Comparison of ENCODE assay signal across 18 cellular contexts in genomic region chr11:47488111-47488510, GRCh38. TPM values are rescaled to one million over a fixed set of nuclear protein-coding genes. Genes with fewer than 3 reads are reported as not detected.
DNase-seq lines count a peak whose midpoint lies in the region; ATAC-seq and TF ChIP-seq lines count a peak whose summit lies in the region.
"Had no signal": no experiment of that assay in that cellular context is flagged by ENCODE, and none has a peak within 500 bp of the region (broad histone marks: within the 10 kb centered on the region; RNA-seq: fewer than 3 reads in every experiment).

No MANE protein-coding gene starts in this region.

- TF ChIP-seq CTCF in left ventricle myocardium inferior (IDR thresholded peaks at IDR 0.05; ENCODE audit: borderline replicate concordance) = no peak
- TF ChIP-seq CTCF in natural killer cell (IDR thresholded peaks at IDR 0.05) = no peak

- H3K9me3 Mint-ChIP-seq in effector memory CD8-positive, alpha-beta T cell = no peaks in the 10 kb centered on the region
- no peaks in the 10 kb centered on the region for H3K9me3 Mint-ChIP-seq in natural killer cell
- H3K9me3 Mint-ChIP-seq: activated naive CD8-positive, alpha-beta T cell treated with anti-CD3 and anti-CD28 coated beads, Interleukin-2, amount 10 ng/mL, durations not matched to agents 7 days and 5 days had no signal

- H3K4me3 ChIP-seq in left ventricle myocardium inferior = no peak overlapping the region
- H3K4me3 ChIP-seq: esophagus squamous epithelium, heart right ventricle, psoas muscle had no signal

- H3K36me3 ChIP-seq in left ventricle myocardium inferior = peaks cover 37% of the 10 kb centered on the region

- H3K9me3 ChIP-seq in left ventricle myocardium inferior (replicated peaks) = no peaks in the 10 kb centered on the region
- H3K9me3 ChIP-seq: esophagus squamous epithelium, heart right ventricle, psoas muscle had no signal

- ATAC-seq in Right ventricle myocardium inferior = no peak
- no peak for ATAC-seq in effector memory CD8-positive, alpha-beta T cell (replicated peaks)
- no peak for ATAC-seq in natural killer cell

- DNase-seq in left ventricle myocardium inferior = no peak
- DNase-seq in Right ventricle myocardium inferior (ENCODE audit: missing footprints) = no peak
- DNase-seq in effector memory CD8-positive, alpha-beta T cell = no peak
- DNase-seq in natural killer cell = no peak
- no peak for DNase-seq in NOMO-1 (lab: John Stamatoyannopoulos, UW; ENCODE audit: unreplicated experiment in 2 of 2)
- no peak for DNase-seq in NCI-H1930 (lab: John Stamatoyannopoulos, UW)
- no peak for DNase-seq in NCI-H446 treated with DMSO at 0.1 percent for 48 hours (lab: John Stamatoyannopoulos, UW)
- DNase-seq in retina = no peak
- DNase-seq: activated naive CD8-positive, alpha-beta T cell treated with anti-CD3 and anti-CD28 coated beads, Interleukin-2, amount 10 ng/mL, durations not matched to agents 7 days and 5 days; COR-L47; esophagus squamous epithelium; GOT3; heart right ventricle; NCI-H2171 treated with DMSO at 0.1 percent for 48 hours; psoas muscle; stimulated activated naive CD4-positive, alpha-beta T cell treated with Interleukin-2 at 50 U/mL for 16 hours; SW 1271 had no signal

- H3K4me1 ChIP-seq in left ventricle myocardium inferior = peaks cover 31% of the 10 kb centered on the region

- no peaks in the 10 kb centered on the region for H3K27me3 ChIP-seq in left ventricle myocardium inferior (ENCODE audit: low read depth)
- H3K27me3 ChIP-seq: esophagus squamous epithelium, heart right ventricle had no signal

- H3K4me3 Mint-ChIP-seq in effector memory CD8-positive, alpha-beta T cell = no peak overlapping the region
- H3K4me3 Mint-ChIP-seq in natural killer cell = no peak overlapping the region
- H3K4me3 Mint-ChIP-seq: activated naive CD8-positive, alpha-beta T cell treated with anti-CD3 and anti-CD28 coated beads, Interleukin-2, amount 10 ng/mL, durations not matched to agents 7 days and 5 days had no signal

- peaks cover 62% of the 10 kb centered on the region for H3K36me3 Mint-ChIP-seq in effector memory CD8-positive, alpha-beta T cell (ENCODE audit: insufficient read depth)
- peaks cover 17% of the 10 kb centered on the region for H3K36me3 Mint-ChIP-seq in natural killer cell

- H3K27me3 Mint-ChIP-seq in effector memory CD8-positive, alpha-beta T cell = no peaks in the 10 kb centered on the region
- H3K27me3 Mint-ChIP-seq in natural killer cell (ENCODE audit: low read depth in 2 of 2) = no peaks in the 10 kb centered on the region
- H3K27me3 Mint-ChIP-seq: activated naive CD8-positive, alpha-beta T cell treated with anti-CD3 and anti-CD28 coated beads, Interleukin-2, amount 10 ng/mL, durations not matched to agents 7 days and 5 days had no signal

- peak overlapping the region; percentile 17 for H3K27ac ChIP-seq in left ventricle myocardium inferior (replicated peaks)
- H3K27ac ChIP-seq: esophagus squamous epithelium, HL-60, psoas muscle had no signal

- intact Hi-C loops in left ventricle myocardium inferior (cut with micrococcal nuclease) = no loop called here
- intact Hi-C loops in Right ventricle myocardium inferior (cut with DNase I) = no loop called here
- intact Hi-C loops in natural killer cell (cut with micrococcal nuclease) = no loop called here

- peaks cover 5 to 26% of the 10 kb centered on the region in 2 donors for H3K4me1 Mint-ChIP-seq in effector memory CD8-positive, alpha-beta T cell (ENCODE audit: low read depth in 2 of 2)
- H3K4me1 Mint-ChIP-seq in natural killer cell = peaks cover 17 to 20% of the 10 kb centered on the region in 2 donors

- peak overlapping the region; percentile 55 to 57 for H3K27ac Mint-ChIP-seq in effector memory CD8-positive, alpha-beta T cell
- peak overlapping the region; percentile 41 to 48 for H3K27ac Mint-ChIP-seq in natural killer cell
- H3K27ac Mint-ChIP-seq: activated naive CD8-positive, alpha-beta T cell treated with anti-CD3 and anti-CD28 coated beads, Interleukin-2, amount 10 ng/mL, durations not matched to agents 7 days and 5 days had no signal

RNA-seq across cellular contexts. Expression of gene RAPSN, which starts 39.2 kb away (rescaled TPM):
- total RNA-seq in left ventricle myocardium inferior = 2.2 TPM
- total RNA-seq in Right ventricle myocardium inferior = 7.0 TPM
- total RNA-seq in natural killer cell = 1 to 10 TPM; 1.6 to 2.2 (median 1.7) TPM
